Comparison of ENCODE assay signal across 17 cellular contexts in the genomic region with DNA sequence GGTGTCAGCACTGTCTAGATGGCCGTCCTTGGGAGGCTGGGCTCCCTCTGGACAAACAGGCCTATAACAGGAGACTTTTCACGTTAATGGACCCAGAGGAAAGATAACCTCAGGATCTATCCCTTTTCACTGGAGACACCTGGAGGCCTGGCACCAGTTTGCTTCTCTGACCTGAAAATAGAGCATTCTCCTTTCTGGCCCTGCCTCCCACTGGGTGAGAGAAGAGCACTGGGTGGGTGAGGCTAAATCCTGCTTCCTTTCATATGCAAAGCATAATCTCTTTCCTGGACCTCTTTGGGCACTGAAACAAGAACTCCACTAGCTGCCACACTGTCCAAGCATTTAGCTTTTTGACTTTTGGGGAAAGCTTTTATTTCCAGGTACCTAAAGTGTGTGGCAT.
"Had no signal": no experiment of that assay in that cellular context is flagged by ENCODE, and none has a peak within 500 bp of the region (broad histone marks: within the 10 kb centered on the region; RNA-seq: fewer than 3 reads in every experiment).

No MANE protein-coding gene starts in this region.

- H3K27me3 ChIP-seq: cardiac muscle cell, colonic mucosa, ovary, transverse colon had no signal

- H3K4me1 ChIP-seq: colonic mucosa had no signal

- H3K4me3 Mint-ChIP-seq: activated CD4-positive, alpha-beta memory T cell treated with anti-CD3 and anti-CD28 coated beads, Interleukin-2, amount 10 ng/mL, durations not matched to agents 7 days and 5 days; activated naive CD4-positive, alpha-beta T cell treated with anti-CD3 and anti-CD28 coated beads, Interleukin-2, amount 10 ng/mL, durations not matched to agents 7 days and 5 days; activated T-cell treated with anti-CD3 and anti-CD28 coated beads, Interleukin-2, amount 50 U/mL, for 24 hours; mesothelial cell of epicardium had no signal

- H3K4me3 ChIP-seq: cardiac muscle cell, colonic mucosa, lower lobe of right lung, ovary, transverse colon had no signal

- H3K27me3 Mint-ChIP-seq: activated CD4-positive, alpha-beta memory T cell treated with anti-CD3 and anti-CD28 coated beads, Interleukin-2, amount 10 ng/mL, durations not matched to agents 7 days and 5 days; activated T-cell treated with anti-CD3 and anti-CD28 coated beads, Interleukin-2, amount 50 U/mL, for 24 hours had no signal

- ATAC-seq: esophagus mucosa; lower lobe of right lung; stimulated activated naive CD8-positive, alpha-beta T cell treated with anti-CD3 and anti-CD28 coated beads, Interleukin-15, Interleukin-2, amounts not matched to agents 100 U/mL and 50 U/mL, for 24 hours had no signal

- H3K9me3 ChIP-seq: colonic mucosa, lower lobe of right lung, ovary, transverse colon had no signal

- H3K27ac Mint-ChIP-seq: activated CD4-positive, alpha-beta memory T cell treated with anti-CD3 and anti-CD28 coated beads, Interleukin-2, amount 10 ng/mL, durations not matched to agents 7 days and 5 days; activated naive CD4-positive, alpha-beta T cell treated with anti-CD3 and anti-CD28 coated beads, Interleukin-2, amount 10 ng/mL, durations not matched to agents 7 days and 5 days; activated T-cell treated with anti-CD3 and anti-CD28 coated beads, Interleukin-2, amount 50 U/mL, for 24 hours; mesothelial cell of epicardium had no signal

- H3K36me3 ChIP-seq: cardiac muscle cell, colonic mucosa, lower lobe of right lung, ovary, transverse colon had no signal

- FAIRE-seq: astrocyte, small intestine had no signal

- H3K27ac ChIP-seq: cardiac muscle cell, colonic mucosa, lower lobe of right lung, ovary, transverse colon had no signal

- DNase-seq: activated CD4-positive, alpha-beta memory T cell treated with anti-CD3 and anti-CD28 coated beads, Interleukin-2, amount 10 ng/mL, durations not matched to agents 7 days and 5 days; activated naive CD4-positive, alpha-beta T cell treated with anti-CD3 and anti-CD28 coated beads, Interleukin-2, amount 10 ng/mL, durations not matched to agents 7 days and 5 days; activated T-cell treated with anti-CD3 and anti-CD28 coated beads, Interleukin-2, amount 50 U/mL, for 24 hours; colonic mucosa; hippocampal formation; kidney glomerular epithelial cell; lower lobe of right lung; ovary; small intestine; stimulated activated CD4-positive, alpha-beta T cell treated with anti-CD3 and anti-CD28 coated beads, Interleukin-4, amount 100 ng/mL, for 4 hours; stimulated activated CD8-positive, alpha-beta memory T cell treated with anti-CD3 and anti-CD28 coated beads, Interleukin-4, amount 100 ng/mL, for 48 hours; stimulated activated naive CD8-positive, alpha-beta T cell treated with anti-CD3 and anti-CD28 coated beads, Interleukin-15, Interleukin-2, amounts not matched to agents 100 U/mL and 50 U/mL, for 24 hours; transverse colon had no signal

- H3K9me3 Mint-ChIP-seq: activated CD4-positive, alpha-beta memory T cell treated with anti-CD3 and anti-CD28 coated beads, Interleukin-2, amount 10 ng/mL, durations not matched to agents 7 days and 5 days; activated naive CD4-positive, alpha-beta T cell treated with anti-CD3 and anti-CD28 coated beads, Interleukin-2, amount 10 ng/mL, durations not matched to agents 7 days and 5 days; activated T-cell treated with anti-CD3 and anti-CD28 coated beads, Interleukin-2, amount 50 U/mL, for 24 hours; mesothelial cell of epicardium had no signal

- H3K36me3 Mint-ChIP-seq: activated naive CD4-positive, alpha-beta T cell treated with anti-CD3 and anti-CD28 coated beads, Interleukin-2, amount 10 ng/mL, durations not matched to agents 7 days and 5 days; mesothelial cell of epicardium had no signal
